Comparison of ENCODE assay signal across 11 cellular contexts in genomic region chr6:158705386-158706126, GRCh38. TPM values are rescaled to one million over a fixed set of nuclear protein-coding genes. Genes with fewer than 3 reads are reported as not detected.
DNase-seq lines count a peak whose midpoint lies in the region; TF ChIP-seq lines count a peak whose summit lies in the region.
"Had no signal": no experiment of that assay in that cellular context is flagged by ENCODE, and none has a peak within 500 bp of the region (broad histone marks: within the 10 kb centered on the region; RNA-seq: fewer than 3 reads in every experiment).

No MANE protein-coding gene starts in this region.

- H2AFZ ChIP-seq in mesenchymal stem cell (ENCODE audit: low read depth, low read length): no peak overlapping the region

- H3K4me1 Mint-ChIP-seq in activated CD4-positive, alpha-beta T cell treated with anti-CD3 and anti-CD28 coated beads, Interleukin-2, amount 10 ng/mL, durations not matched to agents 7 days and 5 days: peaks cover 20% of the 10 kb centered on the region

- intact Hi-C loops in ascending aorta (cut with DNase I): loop anchor here (2.0 to 5.0 kb wide), 5 partner anchors 57 to 292 kb away; partner anchors contain the start of gene EZR
- intact Hi-C loops in tibial artery (cut with DNase I; ENCODE audit: low total_unique reads): no loop called here

- POLR2A ChIA-PET in activated CD4-positive, alpha-beta T cell treated with anti-CD3 and anti-CD28 coated beads, Interleukin-2, amount 10 ng/mL, durations not matched to agents 7 days and 5 days (lab: Charles Lee): no interaction called here

- CTCF ChIA-PET in activated CD4-positive, alpha-beta T cell treated with anti-CD3 and anti-CD28 coated beads, Interleukin-2, amount 10 ng/mL, durations not matched to agents 7 days and 5 days (lab: Charles Lee): no interaction called here

- peak overlapping the region; percentile 12 for H4K8ac ChIP-seq in mesenchymal stem cell (ENCODE audit: low read length)

- H3K36me3 Mint-ChIP-seq in activated CD4-positive, alpha-beta T cell treated with anti-CD3 and anti-CD28 coated beads, Interleukin-2, amount 10 ng/mL, durations not matched to agents 7 days and 5 days (ENCODE audit: low read depth): peaks cover 15% of the 10 kb centered on the region

- H2BK12ac ChIP-seq in mesenchymal stem cell (ENCODE audit: low read length in 2 of 2): peak overlapping the region in 1 of 2 experiments; percentile 8

- peak overlapping the region in 1 of 2 experiments; percentile 5 for H3K4ac ChIP-seq in mesenchymal stem cell (ENCODE audit: low read depth in 1 of 2, low read length in 2 of 2)

- H3K27ac ChIP-seq in ascending aorta (peak overlapping the region; percentile 68 to 69), mesenchymal stem cell (ENCODE audit: low read length, poor library complexity, severe bottlenecking) (no peak overlapping the region), tibial artery (peak overlapping the region; percentile 69 to 79)

- H2BK5ac ChIP-seq in mesenchymal stem cell (ENCODE audit: low read depth, low read length, poor library complexity, severe bottlenecking): no peak overlapping the region

- no peak overlapping the region for H3K18ac ChIP-seq in mesenchymal stem cell (ENCODE audit: low read depth in 1 of 2, low read length in 2 of 2)

- H3K9me3 ChIP-seq in ascending aorta (no peaks in the 10 kb centered on the region), mesenchymal stem cell (ENCODE audit: control insufficient read depth, low read length) (no peaks in the 10 kb centered on the region), tibial artery (no peaks in the 10 kb centered on the region)

- H3K9me3 Mint-ChIP-seq in activated CD4-positive, alpha-beta T cell treated with anti-CD3 and anti-CD28 coated beads, Interleukin-2, amount 10 ng/mL, durations not matched to agents 7 days and 5 days: no peaks in the 10 kb centered on the region

- WGBS in mesenchymal stem cell: 85% methylated on average over 13 of the region's 13 CpGs

- in situ Hi-C loops in GM13977 (cut with MboI; ENCODE audit: low pct_unique_long_range_greater_than_20kb, low sequenced_read_pairs, unreplicated experiment): no loop called here

- peak overlapping the region; percentile 45 for H2AK5ac ChIP-seq in mesenchymal stem cell (ENCODE audit: low read length, severe bottlenecking)

- no peak overlapping the region for H3K4me3 Mint-ChIP-seq in activated CD4-positive, alpha-beta T cell treated with anti-CD3 and anti-CD28 coated beads, Interleukin-2, amount 10 ng/mL, durations not matched to agents 7 days and 5 days

- no peak overlapping the region for H3K23ac ChIP-seq in mesenchymal stem cell (ENCODE audit: low read length in 2 of 2)

- no peak overlapping the region for H3K9ac ChIP-seq in mesenchymal stem cell (ENCODE audit: low read length)

- no peaks in the 10 kb centered on the region for H3K27me3 ChIP-seq in ascending aorta
- H3K27me3 ChIP-seq in mesenchymal stem cell (ENCODE audit: control insufficient read depth in 1 of 2, insufficient read depth in 1 of 2, low read length in 2 of 2): no peaks in the 10 kb centered on the region
- no peaks in the 10 kb centered on the region for H3K27me3 ChIP-seq in tibial artery

- peak overlapping the region; percentile 80 for H2BK15ac ChIP-seq in mesenchymal stem cell (ENCODE audit: low read depth, poor library complexity, severe bottlenecking)

- H3K79me1 ChIP-seq in mesenchymal stem cell (replicated peaks; ENCODE audit: low read length, poor library complexity, severe bottlenecking): no peaks in the 10 kb centered on the region

- H2BK120ac ChIP-seq in mesenchymal stem cell (ENCODE audit: low read depth, low read length): no peak overlapping the region

- no peak for TF ChIP-seq CTCF in ascending aorta (IDR thresholded peaks at IDR 0.05)
- no peak for TF ChIP-seq CTCF in tibial artery (IDR thresholded peaks at IDR 0.05)
- no peak for TF ChIP-seq CTCF in GM13977 (IDR thresholded peaks at IDR 0.05; ENCODE audit: extremely low read depth, insufficient read depth, missing control alignments)

- H3K36me3 ChIP-seq in ascending aorta (no peaks in the 10 kb centered on the region), mesenchymal stem cell (ENCODE audit: control insufficient read depth in 1 of 2, insufficient read depth in 2 of 2, low read depth in 1 of 2, low read length in 2 of 2) (no peaks in the 10 kb centered on the region), tibial artery (no peaks in the 10 kb centered on the region)

- H3K4me1 ChIP-seq in ascending aorta (peaks cover 9 to 28% of the 10 kb centered on the region in 2 donors), mesenchymal stem cell (ENCODE audit: control insufficient read depth, insufficient read depth, low read depth, low read length) (peaks cover 19% of the 10 kb centered on the region), tibial artery (peaks cover 0 to 46% (median 31%) of the 10 kb centered on the region in 4 donors)

- peak overlapping the region; percentile 46 for H4K91ac ChIP-seq in mesenchymal stem cell (ENCODE audit: low read length)

- H3K4me3 ChIP-seq in ascending aorta (no peak overlapping the region), mesenchymal stem cell (ENCODE audit: insufficient read depth in 1 of 2, low read depth in 1 of 2, low read length in 2 of 2) (no peak overlapping the region), tibial artery (no peak overlapping the region)

- H3K27ac Mint-ChIP-seq in activated CD4-positive, alpha-beta T cell treated with anti-CD3 and anti-CD28 coated beads, Interleukin-2, amount 10 ng/mL, durations not matched to agents 7 days and 5 days: peak overlapping the region; percentile 69

- no peak overlapping the region for H3K4me2 ChIP-seq in mesenchymal stem cell (ENCODE audit: low read length, poor library complexity, severe bottlenecking)

- H3K27me3 Mint-ChIP-seq in activated CD4-positive, alpha-beta T cell treated with anti-CD3 and anti-CD28 coated beads, Interleukin-2, amount 10 ng/mL, durations not matched to agents 7 days and 5 days: no peaks in the 10 kb centered on the region

- DNase-seq in activated CD4-positive, alpha-beta T cell treated with anti-CD3 and anti-CD28 coated beads, Interleukin-2, amount 10 ng/mL, durations not matched to agents 7 days and 5 days: no peak
- no peak for DNase-seq in activated CD4-positive, alpha-beta T cell treated with anti-CD3 and anti-CD28 coated beads, Interleukin-2, amount 50 U/mL, for 1 hour
- DNase-seq in ascending aorta (ENCODE audit: low spot score in 2 of 2): no peak
- DNase-seq in mesenchymal stem cell: no peak
- DNase-seq in tibial artery: peak in 1 of 2 donors; percentile 54
- no peak for DNase-seq in AG20443 (ENCODE audit: low spot score)
- no peak for DNase-seq in EL
- DNase-seq in GM13977 (ENCODE audit: low spot score): no peak
- DNase-seq: cortex of kidney, MV-4-11, substantia nigra had no signal

- H3K14ac ChIP-seq in mesenchymal stem cell (ENCODE audit: low read length in 2 of 2): no peak overlapping the region

RNA-seq across cellular contexts. Expression of gene SYTL3, which starts 55.7 kb away (rescaled TPM):
- total RNA-seq in activated CD4-positive, alpha-beta T cell treated with anti-CD3 and anti-CD28 coated beads, Interleukin-2, amount 10 ng/mL, durations not matched to agents 7 days and 5 days: 10 to 100 TPM; 25.8 to 26.9 TPM
- total RNA-seq in ascending aorta: 4.7 TPM
- polyA plus RNA-seq in mesenchymal stem cell (2013, experiment 1 of 2): 2.1 TPM
- 2.3 TPM for polyA plus RNA-seq in mesenchymal stem cell (2013, experiment 2 of 2)
